19 cellular contexts compared by ENCODE assay signal in the genomic region with DNA sequence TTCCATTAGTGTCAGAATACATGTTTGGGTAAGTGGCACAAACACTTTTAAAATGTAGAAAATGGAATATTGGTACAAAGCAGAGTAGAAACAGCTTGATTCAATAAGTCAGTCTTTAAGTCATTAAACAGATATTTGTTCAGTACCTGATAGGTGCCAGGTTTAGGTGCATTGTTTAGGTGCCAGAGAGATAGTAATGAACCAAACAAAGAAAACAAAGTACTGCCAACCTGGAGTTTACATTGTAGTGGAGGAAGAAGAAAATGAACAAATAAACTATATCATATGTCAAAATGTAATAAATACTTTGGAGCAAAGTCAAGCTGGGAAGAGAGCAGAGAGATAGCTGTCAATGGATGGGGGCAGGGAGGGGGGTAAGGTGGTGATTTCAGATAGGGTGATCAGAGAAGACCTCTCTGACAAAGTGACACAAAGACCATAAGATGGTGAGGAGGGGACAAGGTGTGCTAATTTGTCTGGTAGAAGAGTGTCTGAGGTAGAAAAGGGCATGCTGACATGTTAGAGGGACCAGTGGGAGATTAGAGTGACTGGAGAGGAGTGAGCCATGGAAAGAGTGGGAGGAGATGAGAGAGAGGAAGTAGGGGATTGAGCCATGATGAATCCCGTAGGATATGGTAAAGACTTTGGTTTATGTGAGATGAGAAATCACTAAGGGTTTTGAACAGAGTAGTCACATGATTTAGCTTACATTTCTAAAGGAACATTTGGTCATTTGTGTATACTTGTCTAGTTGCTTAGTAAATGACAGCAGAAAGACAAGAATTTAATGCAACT.
"Had no signal": no experiment of that assay in that cellular context is flagged by ENCODE, and none has a peak within 500 bp of the region (broad histone marks: within the 10 kb centered on the region; RNA-seq: fewer than 3 reads in every experiment).

No MANE protein-coding gene starts in this region.

- FAIRE-seq: astrocyte had no signal

- H3K27me3 ChIP-seq: cardiac muscle cell, dorsolateral prefrontal cortex, pancreas, spleen had no signal

- DNase-seq: activated CD4-positive, alpha-beta T cell treated with anti-CD3 and anti-CD28 coated beads for 1 hour; activated CD4-positive, alpha-beta T cell treated with anti-CD3 and anti-CD28 coated beads, Interleukin-2, amount 50 U/mL, for 4 hours; activated naive CD4-positive, alpha-beta T cell treated with anti-CD3 and anti-CD28 coated beads for 36 hours; dorsolateral prefrontal cortex; glutamatergic neuron; hypothalamus; kidney glomerular epithelial cell; left ventricle myocardium superior; naive thymus-derived CD8-positive, alpha-beta T cell; pancreas; spleen; stimulated activated naive CD8-positive, alpha-beta T cell treated with anti-CD3 and anti-CD28 coated beads, Interleukin-15, amount 100 ng/mL, for 72 hours; T1000 had no signal

- H3K4me3 ChIP-seq: cardiac muscle cell, dorsolateral prefrontal cortex, pancreas, spleen had no signal

- H3K27ac ChIP-seq: cardiac muscle cell, dorsolateral prefrontal cortex, pancreas, spleen, VCaP had no signal

- ATAC-seq: activated T-helper 17 cell treated with anti-CD3 and anti-CD28 coated beads, Interleukin-2, amount 50 U/mL, for 72 hours; esophagus mucosa; left ventricle myocardium superior; naive thymus-derived CD8-positive, alpha-beta T cell; pancreas; sciatic nerve; stimulated activated naive CD8-positive, alpha-beta T cell treated with anti-CD3 and anti-CD28 coated beads, Interleukin-15, amount 100 ng/mL, for 72 hours had no signal

- H3K9me3 ChIP-seq: pancreas, spleen had no signal

- H3K36me3 ChIP-seq: cardiac muscle cell, pancreas, spleen had no signal

- H3K4me1 ChIP-seq: pancreas had no signal
